Comparison of ENCODE assay signal across 8 cellular contexts in the genomic region with DNA sequence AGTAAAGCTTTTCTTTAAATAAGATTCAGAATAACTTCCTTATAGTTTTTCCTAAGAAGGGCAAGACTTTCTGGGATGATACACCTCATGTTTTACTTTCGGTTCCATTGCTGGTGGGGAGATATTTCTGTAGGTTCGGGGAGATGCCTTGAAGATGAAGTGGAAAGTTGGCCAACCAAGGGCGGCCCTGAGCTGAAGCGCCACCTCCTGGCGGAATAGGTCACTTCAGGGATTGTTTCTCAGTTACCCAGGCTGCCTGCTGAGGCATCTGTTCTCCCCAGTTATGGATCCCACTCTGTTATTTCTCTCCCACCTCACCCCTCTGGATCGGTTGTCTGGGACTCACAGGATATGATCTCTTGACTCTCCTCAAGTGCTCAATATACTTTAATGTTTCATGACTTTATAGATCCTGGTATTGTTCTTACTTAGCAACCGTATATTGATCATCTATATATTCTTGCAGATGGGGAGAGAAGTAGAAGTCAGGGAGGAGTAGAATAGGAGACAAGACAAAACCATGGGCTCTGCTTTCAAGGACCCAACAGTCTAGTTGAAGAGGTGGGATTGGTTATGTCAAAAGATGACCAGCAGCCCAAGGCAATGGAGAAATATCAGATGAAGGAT. TPM values are rescaled to one million over a fixed set of nuclear protein-coding genes. Genes with fewer than 3 reads are reported as not detected.
DNase-seq lines count a peak whose midpoint lies in the region; ATAC-seq and TF ChIP-seq lines count a peak whose summit lies in the region.

No MANE protein-coding gene starts in this region.

- H3K79me2 ChIP-seq in DOHH2 (ENCODE audit: control insufficient read depth, low read length): no peaks in the 10 kb centered on the region

- ATAC-seq in GM19463 (IDR thresholded peaks at IDR 0.05; ENCODE audit: unreplicated experiment) (peak; percentile 99), HG03469 (IDR thresholded peaks at IDR 0.05; ENCODE audit: unreplicated experiment) (peak; percentile 91), SK-N-SH treated with all-trans-retinoic acid at 6 μM for 48 hours (peak; percentile 96)

- DNase-seq in activated naive CD4-positive, alpha-beta T cell treated with anti-CD3 and anti-CD28 coated beads for 36 hours: peak; percentile 81
- peak; percentile 36 for DNase-seq in hepatic stellate cell (ENCODE audit: low spot score)
- DNase-seq in stimulated activated CD4-positive, alpha-beta T cell treated with anti-CD3 and anti-CD28 coated beads, Interleukin-15, amount 100 ng/mL, for 48 hours (ENCODE audit: low read depth in 2 of 2): peak; percentile 31 to 57
- no peak for DNase-seq in NCI-H2171 treated with DMSO at 0.1 percent for 48 hours (lab: John Stamatoyannopoulos, UW)

- intact Hi-C loops in activated naive CD4-positive, alpha-beta T cell treated with anti-CD3 and anti-CD28 coated beads for 36 hours (cut with micrococcal nuclease): loop anchor here (1.0 to 10.0 kb wide), 7 partner anchors 24 to 959 kb away; a partner anchor contains a TSS

- H3K4me1 Mint-ChIP-seq in activated naive CD4-positive, alpha-beta T cell treated with anti-CD3 and anti-CD28 coated beads for 36 hours (ENCODE audit: low read depth): peaks cover 4% of the 10 kb centered on the region

- H3K9me3 Mint-ChIP-seq in activated naive CD4-positive, alpha-beta T cell treated with anti-CD3 and anti-CD28 coated beads for 36 hours: no peaks in the 10 kb centered on the region

- no peak overlapping the region for H3K4me3 Mint-ChIP-seq in activated naive CD4-positive, alpha-beta T cell treated with anti-CD3 and anti-CD28 coated beads for 36 hours

- CTCF ChIA-PET in activated naive CD4-positive, alpha-beta T cell treated with anti-CD3 and anti-CD28 coated beads for 36 hours (lab: Charles Lee): interaction anchor here (0.7 to 1.6 kb wide), 5 partner anchors 8 to 673 kb away, joined by 3 to 8 read pairs (median 5); no protein-coding TSS in a partner anchor

- H3K27ac ChIP-seq in DOHH2 (ENCODE audit: low read depth, low read length): no peak overlapping the region

- no peaks in the 10 kb centered on the region for H3K9me2 ChIP-seq in DOHH2 (replicated peaks; ENCODE audit: control insufficient read depth, low read length)

- no peaks in the 10 kb centered on the region for H3K4me1 ChIP-seq in DOHH2 (ENCODE audit: control insufficient read depth, low read length)

- H3K27me3 Mint-ChIP-seq in activated naive CD4-positive, alpha-beta T cell treated with anti-CD3 and anti-CD28 coated beads for 36 hours (ENCODE audit: low read depth): peaks cover under 1% of the 10 kb centered on the region

- peaks cover 24% of the 10 kb centered on the region for H3K27me3 ChIP-seq in DOHH2 (ENCODE audit: control insufficient read depth, low read length)

- no peaks in the 10 kb centered on the region for H3K36me3 ChIP-seq in DOHH2 (ENCODE audit: control insufficient read depth, low read length)

- no peaks in the 10 kb centered on the region for H4K20me1 ChIP-seq in DOHH2 (ENCODE audit: control insufficient read depth, insufficient read depth, low read depth, low read length)

- H3K9me3 ChIP-seq in DOHH2 (ENCODE audit: control insufficient read depth, insufficient read depth, low read length): no peaks in the 10 kb centered on the region

- H3K4me3 ChIP-seq in DOHH2 (ENCODE audit: low read length): no peak overlapping the region

- H3K36me3 Mint-ChIP-seq in activated naive CD4-positive, alpha-beta T cell treated with anti-CD3 and anti-CD28 coated beads for 36 hours (ENCODE audit: low read depth): no peaks in the 10 kb centered on the region

- H3K27ac Mint-ChIP-seq in activated naive CD4-positive, alpha-beta T cell treated with anti-CD3 and anti-CD28 coated beads for 36 hours: no peak overlapping the region

- no peak overlapping the region for H3K4me2 ChIP-seq in DOHH2 (ENCODE audit: low read length)

- TF ChIP-seq CTCF in DOHH2 (IDR thresholded peaks at IDR 0.05; ENCODE audit: low read depth, low read length, poor library complexity, severe bottlenecking): peak; percentile 90

- no peaks in the 10 kb centered on the region for H3F3A ChIP-seq in DOHH2 (ENCODE audit: control insufficient read depth, insufficient read depth)

TF ChIP-seq in SK-N-SH treated with all-trans-retinoic acid at 6 μM for 48 hours, 23 proteins besides CTCF, POLR2A, EP300 and RAD21:
- TF ChIP-seq TOX (CRISPR knock-in tag; IDR thresholded peaks at IDR 0.05; ENCODE audit: borderline replicate concordance): no peak
- no peak for TF ChIP-seq RARB (CRISPR knock-in tag; IDR thresholded peaks at IDR 0.05)
- no peak for TF ChIP-seq BACH2 (CRISPR knock-in tag; IDR thresholded peaks at IDR 0.05; ENCODE audit: borderline replicate concordance)
- no peak for TF ChIP-seq ZFP30 (CRISPR knock-in tag; IDR thresholded peaks at IDR 0.05)
- TF ChIP-seq GLIS3 (CRISPR knock-in tag; IDR thresholded peaks at IDR 0.05): no peak
- no peak for TF ChIP-seq CSDC2 (CRISPR knock-in tag; IDR thresholded peaks at IDR 0.05)
- no peak for TF ChIP-seq ZFP3 (CRISPR knock-in tag; IDR thresholded peaks at IDR 0.05)
- no peak for TF ChIP-seq ZNF8 (CRISPR knock-in tag; IDR thresholded peaks at IDR 0.05)
- TF ChIP-seq, protein P1, sequence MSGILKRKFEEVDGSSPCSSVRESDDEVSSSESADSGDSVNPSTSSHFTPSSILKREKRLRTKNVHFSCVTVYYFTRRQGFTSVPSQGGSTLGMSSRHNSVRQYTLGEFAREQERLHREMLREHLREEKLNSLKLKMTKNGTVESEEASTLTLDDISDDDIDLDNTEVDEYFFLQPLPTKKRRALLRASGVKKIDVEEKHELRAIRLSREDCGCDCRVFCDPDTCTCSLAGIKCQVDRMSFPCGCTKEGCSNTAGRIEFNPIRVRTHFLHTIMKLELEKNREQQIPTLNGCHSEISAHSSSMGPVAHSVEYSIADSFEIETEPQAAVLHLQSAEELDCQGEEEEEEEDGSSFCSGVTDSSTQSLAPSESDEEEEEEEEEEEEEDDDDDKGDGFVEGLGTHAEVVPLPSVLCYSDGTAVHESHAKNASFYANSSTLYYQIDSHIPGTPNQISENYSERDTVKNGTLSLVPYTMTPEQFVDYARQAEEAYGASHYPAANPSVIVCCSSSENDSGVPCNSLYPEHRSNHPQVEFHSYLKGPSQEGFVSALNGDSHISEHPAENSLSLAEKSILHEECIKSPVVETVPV (CRISPR knock-in tag; IDR thresholded peaks at IDR 0.05): no peak
- TF ChIP-seq OSR1 (CRISPR knock-in tag; IDR thresholded peaks at IDR 0.05): no peak
- TF ChIP-seq TCF4 (CRISPR knock-in tag; IDR thresholded peaks at IDR 0.05; ENCODE audit: borderline replicate concordance): no peak
- TF ChIP-seq, protein P2, sequence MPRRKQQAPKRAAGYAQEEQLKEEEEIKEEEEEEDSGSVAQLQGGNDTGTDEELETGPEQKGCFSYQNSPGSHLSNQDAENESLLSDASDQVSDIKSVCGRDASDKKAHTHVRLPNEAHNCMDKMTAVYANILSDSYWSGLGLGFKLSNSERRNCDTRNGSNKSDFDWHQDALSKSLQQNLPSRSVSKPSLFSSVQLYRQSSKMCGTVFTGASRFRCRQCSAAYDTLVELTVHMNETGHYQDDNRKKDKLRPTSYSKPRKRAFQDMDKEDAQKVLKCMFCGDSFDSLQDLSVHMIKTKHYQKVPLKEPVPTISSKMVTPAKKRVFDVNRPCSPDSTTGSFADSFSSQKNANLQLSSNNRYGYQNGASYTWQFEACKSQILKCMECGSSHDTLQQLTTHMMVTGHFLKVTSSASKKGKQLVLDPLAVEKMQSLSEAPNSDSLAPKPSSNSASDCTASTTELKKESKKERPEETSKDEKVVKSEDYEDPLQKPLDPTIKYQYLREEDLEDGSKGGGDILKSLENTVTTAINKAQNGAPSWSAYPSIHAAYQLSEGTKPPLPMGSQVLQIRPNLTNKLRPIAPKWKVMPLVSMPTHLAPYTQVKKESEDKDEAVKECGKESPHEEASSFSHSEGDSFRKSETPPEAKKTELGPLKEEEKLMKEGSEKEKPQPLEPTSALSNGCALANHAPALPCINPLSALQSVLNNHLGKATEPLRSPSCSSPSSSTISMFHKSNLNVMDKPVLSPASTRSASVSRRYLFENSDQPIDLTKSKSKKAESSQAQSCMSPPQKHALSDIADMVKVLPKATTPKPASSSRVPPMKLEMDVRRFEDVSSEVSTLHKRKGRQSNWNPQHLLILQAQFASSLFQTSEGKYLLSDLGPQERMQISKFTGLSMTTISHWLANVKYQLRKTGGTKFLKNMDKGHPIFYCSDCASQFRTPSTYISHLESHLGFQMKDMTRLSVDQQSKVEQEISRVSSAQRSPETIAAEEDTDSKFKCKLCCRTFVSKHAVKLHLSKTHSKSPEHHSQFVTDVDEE (CRISPR knock-in tag; IDR thresholded peaks at IDR 0.05): no peak
- no peak for TF ChIP-seq ARNTL (CRISPR knock-in tag; IDR thresholded peaks at IDR 0.05; ENCODE audit: borderline replicate concordance, low read depth)
- TF ChIP-seq ISL1 (CRISPR knock-in tag; IDR thresholded peaks at IDR 0.05): no peak
- no peak for TF ChIP-seq SNAI2 (CRISPR knock-in tag; IDR thresholded peaks at IDR 0.05)
- TF ChIP-seq, protein P3, sequence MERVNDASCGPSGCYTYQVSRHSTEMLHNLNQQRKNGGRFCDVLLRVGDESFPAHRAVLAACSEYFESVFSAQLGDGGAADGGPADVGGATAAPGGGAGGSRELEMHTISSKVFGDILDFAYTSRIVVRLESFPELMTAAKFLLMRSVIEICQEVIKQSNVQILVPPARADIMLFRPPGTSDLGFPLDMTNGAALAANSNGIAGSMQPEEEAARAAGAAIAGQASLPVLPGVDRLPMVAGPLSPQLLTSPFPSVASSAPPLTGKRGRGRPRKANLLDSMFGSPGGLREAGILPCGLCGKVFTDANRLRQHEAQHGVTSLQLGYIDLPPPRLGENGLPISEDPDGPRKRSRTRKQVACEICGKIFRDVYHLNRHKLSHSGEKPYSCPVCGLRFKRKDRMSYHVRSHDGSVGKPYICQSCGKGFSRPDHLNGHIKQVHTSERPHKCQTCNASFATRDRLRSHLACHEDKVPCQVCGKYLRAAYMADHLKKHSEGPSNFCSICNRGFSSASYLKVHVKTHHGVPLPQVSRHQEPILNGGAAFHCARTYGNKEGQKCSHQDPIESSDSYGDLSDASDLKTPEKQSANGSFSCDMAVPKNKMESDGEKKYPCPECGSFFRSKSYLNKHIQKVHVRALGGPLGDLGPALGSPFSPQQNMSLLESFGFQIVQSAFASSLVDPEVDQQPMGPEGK (CRISPR knock-in tag; IDR thresholded peaks at IDR 0.05; ENCODE audit: borderline replicate concordance): no peak

RNA-seq across cellular contexts. Expression of a gene that starts 23.4 kb away (rescaled TPM):
- not detected for total RNA-seq in activated naive CD4-positive, alpha-beta T cell treated with anti-CD3 and anti-CD28 coated beads for 36 hours
